12 cellular contexts compared by ENCODE assay signal in the genomic region with DNA sequence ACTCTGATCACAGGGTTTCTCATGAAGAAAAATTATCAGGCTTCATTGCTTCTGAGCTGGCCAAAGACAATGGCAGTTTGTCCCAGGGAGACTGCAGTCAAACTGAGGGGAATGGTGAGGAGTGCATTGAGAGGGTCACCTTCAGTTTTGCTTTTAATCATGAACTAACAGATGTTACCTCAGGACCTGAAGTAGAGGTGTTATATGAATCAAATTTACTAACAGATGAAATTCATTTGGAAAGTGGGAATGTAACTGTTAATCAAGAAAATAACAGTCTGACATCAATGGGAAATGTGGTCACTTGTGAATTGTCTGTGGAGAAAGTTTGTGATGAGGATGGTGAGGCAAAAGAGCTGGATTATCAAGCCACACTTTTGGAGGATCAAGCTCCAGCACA.
DNase-seq lines count a peak whose midpoint lies in the region; ATAC-seq and TF ChIP-seq lines count a peak whose summit lies in the region.
"Had no signal": no experiment of that assay in that cellular context is flagged by ENCODE, and none has a peak within 500 bp of the region (broad histone marks: within the 10 kb centered on the region; RNA-seq: fewer than 3 reads in every experiment).

No MANE protein-coding gene starts in this region.

- CTCF ChIA-PET in IMR-90 (lab: Yijun Ruan, JAX): interaction anchor here (0.5 to 4.3 kb wide), 10 partner anchors 11 to 47 kb away, joined by 3 to 32 read pairs (median 8); no protein-coding TSS in a partner anchor
- CTCF ChIA-PET in naive thymus-derived CD4-positive, alpha-beta T cell (lab: Charles Lee): interaction anchor here (0.9 to 3.8 kb wide), 6 partner anchors 13 to 312 kb away, joined by 3 to 26 read pairs (median 5); no protein-coding TSS in a partner anchor

- in situ Hi-C loops in IMR-90 (cut with MboI; ENCODE audit: low sequenced_read_pairs): no loop called here

- H4K20me1 ChIP-seq in BLaER1: peaks cover 92% of the 10 kb centered on the region
- peaks cover 66% of the 10 kb centered on the region for H4K20me1 ChIP-seq in IMR-90 (ENCODE audit: insufficient read depth, low read length)
- H4K20me1 ChIP-seq in fibroblast of lung (ENCODE audit: control insufficient read depth, extremely low read depth, insufficient read depth, low read length): no peaks in the 10 kb centered on the region

- no peak overlapping the region for H2BK20ac ChIP-seq in IMR-90 (ENCODE audit: low read depth, low read length)

- no peak overlapping the region for H3K18ac ChIP-seq in IMR-90 (ENCODE audit: low read depth, low read length)

- H3K36me3 ChIP-seq in BLaER1 (peaks cover 51% of the 10 kb centered on the region), IMR-90 (ENCODE audit: control insufficient read depth, insufficient read depth, low read length) (peaks cover 19% of the 10 kb centered on the region), fibroblast of lung (ENCODE audit: control insufficient read depth, insufficient read depth, low read length) (peaks cover 14% of the 10 kb centered on the region)
- H3K36me3 ChIP-seq in naive thymus-derived CD4-positive, alpha-beta T cell (ENCODE audit: control insufficient read depth in 2 of 3, insufficient read depth in 3 of 3, low read length in 3 of 3): peaks cover under 1 to 18% (median 8%) of the 10 kb centered on the region in 3 experiments

- H3K36me3 Mint-ChIP-seq in osteocyte (ENCODE audit: unreplicated experiment): peaks cover 20% of the 10 kb centered on the region
- peaks cover 0 to 21% (median 6%) of the 10 kb centered on the region in 5 donors for H3K36me3 Mint-ChIP-seq in naive thymus-derived CD4-positive, alpha-beta T cell

- no peak for TF ChIP-seq POLR2A in IMR-90 (IDR thresholded peaks at IDR 0.05; ENCODE audit: low read depth, low read length)

- no peak overlapping the region for H3K56ac ChIP-seq in IMR-90 (ENCODE audit: extremely low read depth, insufficient read depth, low read length)

- H3K9ac ChIP-seq in BLaER1: peak overlapping the region; percentile 67
- H3K9ac ChIP-seq in IMR-90 (ENCODE audit: low read depth, low read length): peak overlapping the region; percentile 34; the same call in 1 of the 2 replicates
- no peak overlapping the region for H3K9ac ChIP-seq in fibroblast of lung (ENCODE audit: insufficient read depth, low read length)

- no TSS peak for BruUV-seq in IMR-90 (replicated peaks; lab: Mats Ljungman, UMichigan)

- H3K27me3 Mint-ChIP-seq in osteocyte (ENCODE audit: unreplicated experiment): no peaks in the 10 kb centered on the region
- H3K27me3 Mint-ChIP-seq in naive thymus-derived CD4-positive, alpha-beta T cell: no peaks in the 10 kb centered on the region

- intact Hi-C loops in IMR-90 (cut with micrococcal nuclease): loop anchor here (5.0 kb wide), 1 partner anchor 35 kb away; no protein-coding TSS in a partner anchor
- intact Hi-C loops in naive thymus-derived CD4-positive, alpha-beta T cell (cut with micrococcal nuclease): loop anchor here in 1 of 2 donors (5.0 to 10.0 kb wide), 2 partner anchors 145 to 557 kb away; a partner anchor contains a TSS

- no peak overlapping the region for H2BK120ac ChIP-seq in IMR-90 (ENCODE audit: low read depth, low read length)

- dilution Hi-C loops in IMR-90 (cut with HindIII; ENCODE audit: low sequenced_read_pairs, unreplicated experiment): no loop called here

- H3K4me2 ChIP-seq in BLaER1: peak overlapping the region; percentile 97
- H3K4me2 ChIP-seq in IMR-90 (ENCODE audit: low read depth, low read length): peak overlapping the region; percentile 89
- H3K4me2 ChIP-seq in fibroblast of lung (ENCODE audit: extremely low read depth, insufficient read depth, low read length): peak overlapping the region; percentile 87

- H3K4me1 Mint-ChIP-seq in osteocyte (ENCODE audit: unreplicated experiment): peaks cover 82% of the 10 kb centered on the region
- H3K4me1 Mint-ChIP-seq in naive thymus-derived CD4-positive, alpha-beta T cell: peaks cover 33 to 69% (median 63%) of the 10 kb centered on the region in 7 donors

- POLR2A ChIA-PET in IMR-90 (lab: Charles Lee; ENCODE audit: unreplicated experiment): interaction anchor here (1.2 kb wide), 1 partner anchor 13 kb away, joined by 4 read pairs; no protein-coding TSS in a partner anchor
- POLR2A ChIA-PET in naive thymus-derived CD4-positive, alpha-beta T cell (lab: Charles Lee): interaction anchor here (0.6 kb wide), 3 partner anchors 13 to 161 kb away, joined by 3 to 5 read pairs (median 3); no protein-coding TSS in a partner anchor

- no peak overlapping the region for H2BK15ac ChIP-seq in IMR-90 (ENCODE audit: low read depth, low read length)

- H3K27me3 ChIP-seq in BLaER1 (no peaks in the 10 kb centered on the region), IMR-90 (ENCODE audit: control insufficient read depth, insufficient read depth, low read length) (no peaks in the 10 kb centered on the region), fibroblast of lung (ENCODE audit: control insufficient read depth, insufficient read depth, low read length) (no peaks in the 10 kb centered on the region)
- no peaks in the 10 kb centered on the region for H3K27me3 ChIP-seq in naive thymus-derived CD4-positive, alpha-beta T cell (ENCODE audit: control insufficient read depth in 2 of 2, insufficient read depth in 2 of 2, low read length in 2 of 2)

- no peak overlapping the region for H2BK5ac ChIP-seq in IMR-90 (ENCODE audit: low read depth, low read length, poor library complexity, severe bottlenecking)

- no peak overlapping the region for H4K5ac ChIP-seq in IMR-90 (ENCODE audit: low read depth, low read length)

- peaks cover 65% of the 10 kb centered on the region for H3K4me1 ChIP-seq in BLaER1
- H3K4me1 ChIP-seq in IMR-90 (ENCODE audit: control insufficient read depth, insufficient read depth, low read length): peaks cover 36% of the 10 kb centered on the region
- H3K4me1 ChIP-seq in fibroblast of lung (ENCODE audit: control insufficient read depth, extremely low read depth, insufficient read depth, low read length): peaks cover 32% of the 10 kb centered on the region
- peaks cover 14 to 32% of the 10 kb centered on the region in 2 donors for H3K4me1 ChIP-seq in naive thymus-derived CD4-positive, alpha-beta T cell (ENCODE audit: control insufficient read depth in 2 of 2, insufficient read depth in 2 of 2, low read length in 2 of 2)

- H3K4ac ChIP-seq in IMR-90 (ENCODE audit: low read depth, low read length): no peak overlapping the region

- H3K23ac ChIP-seq in IMR-90 (ENCODE audit: low read depth, low read length): peak overlapping the region; percentile 48; the same call in 1 of the 2 replicates

- no peak for TF ChIP-seq CTCF in IMR-90 (conservative IDR thresholded peaks at IDR 0.05; ENCODE audit: low read depth, low read length)
- no peak for TF ChIP-seq CTCF in fibroblast of lung (conservative IDR thresholded peaks at IDR 0.05 in 1 of 2, IDR thresholded peaks at IDR 0.05 in 1 of 2; ENCODE audit: low read depth in 1 of 2, low read length in 2 of 2)
- TF ChIP-seq CTCF in osteocyte (IDR thresholded peaks at IDR 0.05): no peak

- H3K4me3 ChIP-seq in BLaER1: no peak overlapping the region
- H3K4me3 ChIP-seq in IMR-90 (ENCODE audit: insufficient read depth, low read depth, low read length): peak overlapping the region; percentile 32
- peak overlapping the region; percentile 28 to 86 (median 61) for H3K4me3 ChIP-seq in fibroblast of lung (replicated peaks in 1 of 4; ENCODE audit: control extremely low read depth in 1 of 4, insufficient read depth in 1 of 4, low read depth in 3 of 4, low read length in 4 of 4)
- H3K4me3 ChIP-seq in naive thymus-derived CD4-positive, alpha-beta T cell (ENCODE audit: low read length): no peak overlapping the region

- H3K27ac Mint-ChIP-seq in osteocyte (ENCODE audit: unreplicated experiment): peak overlapping the region; percentile 63
- H3K27ac Mint-ChIP-seq in naive thymus-derived CD4-positive, alpha-beta T cell: peak overlapping the region in 3 of 9 donors; percentile 17 to 52 (median 21)
- H3K27ac Mint-ChIP-seq: T-helper 2 cell treated with Interferon-gamma antibody and Interleukin-4, amounts not matched to agents 5 μg/mL and 100 μg/mL, for 36 hours had no signal

- peak overlapping the region; percentile 84 for H3K4me3 Mint-ChIP-seq in osteocyte (ENCODE audit: unreplicated experiment)
- no peak overlapping the region for H3K4me3 Mint-ChIP-seq in naive thymus-derived CD4-positive, alpha-beta T cell
- H3K4me3 Mint-ChIP-seq: T-helper 2 cell treated with Interferon-gamma antibody and Interleukin-4, amounts not matched to agents 5 μg/mL and 100 μg/mL, for 36 hours had no signal

- no peaks in the 10 kb centered on the region for H3K9me3 Mint-ChIP-seq in osteocyte (ENCODE audit: unreplicated experiment)
- H3K9me3 Mint-ChIP-seq in naive thymus-derived CD4-positive, alpha-beta T cell: no peaks in the 10 kb centered on the region
- H3K9me3 Mint-ChIP-seq: T-helper 2 cell treated with Interferon-gamma antibody and Interleukin-4, amounts not matched to agents 5 μg/mL and 100 μg/mL, for 36 hours had no signal

- H3K27ac ChIP-seq in BLaER1 (no peak overlapping the region; the same call in 1 of the 2 replicates), IMR-90 (ENCODE audit: insufficient read depth, low read length) (peak overlapping the region; percentile 48; the same call in 1 of the 2 replicates), fibroblast of lung (ENCODE audit: insufficient read depth, low read length) (no peak overlapping the region)
- no peak overlapping the region for H3K27ac ChIP-seq in naive thymus-derived CD4-positive, alpha-beta T cell (ENCODE audit: low read depth, low read length)

- no peak overlapping the region for H3K14ac ChIP-seq in IMR-90 (replicated peaks; ENCODE audit: low read depth, low read length)

- no peak overlapping the region for H4K8ac ChIP-seq in IMR-90 (ENCODE audit: low read depth in 2 of 2, low read length in 2 of 2)

- H3K9me3 ChIP-seq in BLaER1 (no peaks in the 10 kb centered on the region), IMR-90 (ENCODE audit: control insufficient read depth, insufficient read depth, low read length) (no peaks in the 10 kb centered on the region), fibroblast of lung (ENCODE audit: control insufficient read depth, insufficient read depth, low read depth, low read length) (no peaks in the 10 kb centered on the region)
- H3K9me3 ChIP-seq in naive thymus-derived CD4-positive, alpha-beta T cell (ENCODE audit: control insufficient read depth in 2 of 3, low read length in 3 of 3): no peaks in the 10 kb centered on the region

- H3K79me1 ChIP-seq in IMR-90 (ENCODE audit: low read depth in 1 of 2, low read length in 2 of 2): peaks cover 20 to 73% of the 10 kb centered on the region in 2 experiments; a peak in 3 of 4 replicates

- no peak overlapping the region for H2AK9ac ChIP-seq in IMR-90 (replicated peaks; ENCODE audit: low read depth, low read length, poor library complexity)

- H2AK5ac ChIP-seq in IMR-90 (ENCODE audit: low read depth, low read length): no peak overlapping the region

- H2AFZ ChIP-seq in IMR-90 (replicated peaks; ENCODE audit: low read length, poor library complexity) (no peak overlapping the region), fibroblast of lung (ENCODE audit: low read length) (no peak overlapping the region)

- H4K91ac ChIP-seq in IMR-90 (ENCODE audit: insufficient read depth, low read depth, low read length): no peak overlapping the region

- ATAC-seq in IMR-90 (ENCODE audit: low read depth) (no peak), HG02759 (IDR thresholded peaks at IDR 0.05; ENCODE audit: unreplicated experiment) (no peak), GM19452 (IDR thresholded peaks at IDR 0.05; ENCODE audit: unreplicated experiment) (no peak)
- ATAC-seq in naive thymus-derived CD4-positive, alpha-beta T cell: no peak

- H3K9me1 ChIP-seq in IMR-90 (ENCODE audit: insufficient read depth, low read length): peaks cover 3% of the 10 kb centered on the region; the same call in 1 of the 2 replicates

- no peak for DNase-seq in IMR-90
- DNase-seq in fibroblast of lung (ENCODE audit: low read depth in 2 of 2): no peak
- DNase-seq in osteocyte (ENCODE audit: extremely low spot score, unreplicated experiment): no peak
- DNase-seq in NK-92 treated with Interleukin-12 subunit alpha and Interleukin-12 subunit beta, amount 100 ng/mL, for 24 hours (lab: John Stamatoyannopoulos, UW): no peak
- no peak for DNase-seq in naive thymus-derived CD4-positive, alpha-beta T cell
- DNase-seq: anterior cingulate cortex; NCI-H1105; stimulated activated naive CD4-positive, alpha-beta T cell had no signal

- TF ChIP-seq RAD21 in IMR-90 (IDR thresholded peaks at IDR 0.05; ENCODE audit: low read length): no peak

- peaks cover 84% of the 10 kb centered on the region for H3K79me2 ChIP-seq in fibroblast of lung (ENCODE audit: control insufficient read depth, insufficient read depth, low read length)

Comparison
In these comparisons a context has a peak if more than half of its experiments do, and no peak if none do; other contexts are left out.
1. H3K4me3 ChIP-seq: peak in IMR-90 (single experiment) and fibroblast of lung (4 of 4); none in BLaER1 (single experiment) and naive thymus-derived CD4-positive, alpha-beta T cell (single experiment).
2. Peak in every context shown above with its lines, with median percentiles within 50 percentile points of each other: H3K4me2 ChIP-seq.